In the genomic region with DNA sequence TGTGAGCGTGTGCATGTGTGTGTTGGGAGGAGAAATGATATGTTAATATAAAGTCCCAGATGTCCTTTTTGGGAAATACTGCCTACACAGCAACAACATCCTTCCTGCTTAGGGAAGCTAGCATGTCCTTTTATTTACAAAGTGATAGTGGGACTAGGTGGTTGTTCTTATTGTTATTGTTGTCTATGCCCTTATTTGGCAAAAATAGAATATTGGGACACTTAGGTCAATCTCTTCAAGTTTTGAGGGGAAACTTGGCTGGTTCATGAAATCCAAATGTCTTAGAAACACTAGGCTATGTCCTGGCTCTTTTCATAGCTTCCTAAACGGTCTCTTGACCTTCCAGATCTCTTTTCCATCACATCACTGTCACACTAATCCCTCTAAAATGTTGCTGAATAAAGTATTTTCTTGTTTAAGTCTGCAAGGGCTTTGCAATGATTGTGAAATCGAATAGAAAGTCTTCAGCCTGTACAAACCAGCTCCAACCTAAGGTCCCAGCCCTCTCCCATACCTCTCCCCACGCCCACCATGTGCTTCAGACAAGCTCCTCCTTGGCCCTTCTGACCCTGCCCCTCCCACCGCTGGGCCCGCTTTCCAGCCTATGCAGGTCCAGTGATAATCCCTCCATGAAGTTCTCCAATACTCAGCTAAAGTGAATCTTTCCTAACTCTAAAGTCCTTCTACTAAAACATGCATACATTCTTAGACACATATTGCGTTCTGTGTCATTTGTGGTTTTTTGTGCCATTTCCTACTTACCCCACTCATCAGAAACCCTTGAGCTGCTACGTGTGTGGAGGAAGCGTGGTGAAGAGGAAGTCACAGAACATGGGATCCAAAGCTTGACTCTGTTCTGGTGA, we compare ENCODE assay signal across 17 cellular contexts.
A peak's percentile ranks its signal among the peaks of the same experiment; 100 is the strongest.
DNase-seq lines count a peak whose midpoint lies in the region; ATAC-seq and TF ChIP-seq lines count a peak whose summit lies in the region.
"Had no signal": no experiment of that assay in that cellular context is flagged by ENCODE, and none has a peak within 500 bp of the region (broad histone marks: within the 10 kb centered on the region; RNA-seq: fewer than 3 reads in every experiment).

No MANE protein-coding gene starts in this region.

- no peak overlapping the region for H3K9ac ChIP-seq in endodermal cell (ENCODE audit: extremely low read depth, low read length, poor library complexity, severe bottlenecking)
- H3K9ac ChIP-seq: neural progenitor cell had no signal

- H3K36me3 Mint-ChIP-seq in activated T-cell treated with anti-CD3 and anti-CD28 coated beads, Interleukin-2, amount 50 U/mL, for 24 hours (ENCODE audit: low read depth) = no peaks in the 10 kb centered on the region
- H3K36me3 Mint-ChIP-seq in endodermal cell (ENCODE audit: low read depth) = no peaks in the 10 kb centered on the region
- H3K36me3 Mint-ChIP-seq in stimulated activated memory B cell treated with anti-CD40 and anti-IgM and Interleukin-4, amounts not matched to agents 10 μg/mL and 1 μg/mL and 100 μg/mL, for 72 hours = no peaks in the 10 kb centered on the region
- H3K36me3 Mint-ChIP-seq: neural progenitor cell had no signal

- H3K4me3 Mint-ChIP-seq in activated T-cell treated with anti-CD3 and anti-CD28 coated beads, Interleukin-2, amount 50 U/mL, for 24 hours = no peak overlapping the region
- no peak overlapping the region for H3K4me3 Mint-ChIP-seq in endodermal cell
- no peak overlapping the region for H3K4me3 Mint-ChIP-seq in stimulated activated memory B cell treated with anti-CD40 and anti-IgM and Interleukin-4, amounts not matched to agents 10 μg/mL and 1 μg/mL and 100 μg/mL, for 72 hours
- H3K4me3 Mint-ChIP-seq: neural progenitor cell had no signal

- no peak for TF ChIP-seq CTCF in endodermal cell (conservative IDR thresholded peaks at IDR 0.05)

- peak overlapping the region; percentile 0 for H3K27ac Mint-ChIP-seq in activated T-cell treated with anti-CD3 and anti-CD28 coated beads, Interleukin-2, amount 50 U/mL, for 24 hours
- H3K27ac Mint-ChIP-seq in endodermal cell = no peak overlapping the region
- no peak overlapping the region for H3K27ac Mint-ChIP-seq in stimulated activated memory B cell treated with anti-CD40 and anti-IgM and Interleukin-4, amounts not matched to agents 10 μg/mL and 1 μg/mL and 100 μg/mL, for 72 hours
- H3K27ac Mint-ChIP-seq: neural progenitor cell had no signal

- peak; percentile 65 for ATAC-seq in stimulated activated memory B cell treated with anti-CD40 and anti-IgM and Interleukin-4, amounts not matched to agents 10 μg/mL and 1 μg/mL and 100 μg/mL, for 72 hours
- no peak for ATAC-seq in GM21723 (IDR thresholded peaks at IDR 0.05; ENCODE audit: unreplicated experiment)

- peaks cover 8% of the 10 kb centered on the region for H3K27me3 Mint-ChIP-seq in activated T-cell treated with anti-CD3 and anti-CD28 coated beads, Interleukin-2, amount 50 U/mL, for 24 hours
- peaks cover 8% of the 10 kb centered on the region for H3K27me3 Mint-ChIP-seq in endodermal cell (ENCODE audit: insufficient read depth)
- no peaks in the 10 kb centered on the region for H3K27me3 Mint-ChIP-seq in stimulated activated memory B cell treated with anti-CD40 and anti-IgM and Interleukin-4, amounts not matched to agents 10 μg/mL and 1 μg/mL and 100 μg/mL, for 72 hours

- DNase-seq in activated T-cell treated with anti-CD3 and anti-CD28 coated beads, Interleukin-2, amount 50 U/mL, for 24 hours = no peak
- no peak for DNase-seq in activated T-cell treated with anti-CD3 and anti-CD28 coated beads for 4 hours
- DNase-seq in NOMO-1 treated with DMSO at 0.1 percent for 48 hours (lab: John Stamatoyannopoulos, UW; ENCODE audit: unreplicated experiment) = peak; percentile 93
- peak; percentile 3 for DNase-seq in endodermal cell
- DNase-seq in NCI-H2107 (lab: John Stamatoyannopoulos, UW) = no peak
- DNase-seq in NCI-H1092 treated with DMSO at 0.1 percent for 48 hours (lab: John Stamatoyannopoulos, UW) = no peak
- DNase-seq: activated CD4-positive, alpha-beta T cell treated with anti-CD3 and anti-CD28 coated beads, Interleukin-2, amount 50 U/mL, for 4 hours; dermis blood vessel endothelial cell; DMS79 treated with DMSO at 0.1 percent for 48 hours; foreskin melanocyte; kidney glomerular epithelial cell; NCI-H1417; NCI-H526 treated with DMSO at 0.1 percent for 48 hours; small intestine had no signal

- no peaks in the 10 kb centered on the region for H3K9me3 Mint-ChIP-seq in activated T-cell treated with anti-CD3 and anti-CD28 coated beads, Interleukin-2, amount 50 U/mL, for 24 hours
- H3K9me3 Mint-ChIP-seq in endodermal cell = no peaks in the 10 kb centered on the region
- no peaks in the 10 kb centered on the region for H3K9me3 Mint-ChIP-seq in stimulated activated memory B cell treated with anti-CD40 and anti-IgM and Interleukin-4, amounts not matched to agents 10 μg/mL and 1 μg/mL and 100 μg/mL, for 72 hours
- H3K9me3 Mint-ChIP-seq: neural progenitor cell had no signal

- peaks cover 16% of the 10 kb centered on the region for H3K4me1 Mint-ChIP-seq in activated T-cell treated with anti-CD3 and anti-CD28 coated beads, Interleukin-2, amount 50 U/mL, for 24 hours (ENCODE audit: low read depth)
- peaks cover 10% of the 10 kb centered on the region for H3K4me1 Mint-ChIP-seq in endodermal cell
- H3K4me1 Mint-ChIP-seq in stimulated activated memory B cell treated with anti-CD40 and anti-IgM and Interleukin-4, amounts not matched to agents 10 μg/mL and 1 μg/mL and 100 μg/mL, for 72 hours = peaks cover 30% of the 10 kb centered on the region

- H3K27ac ChIP-seq in endodermal cell (ENCODE audit: low read depth, low read length) = no peak overlapping the region
- H3K27ac ChIP-seq: neural progenitor cell had no signal

- WGBS in endodermal cell (ENCODE audit: insufficient coverage in 1 of 2, insufficient read length in 1 of 2), 2 experiments = 94 to 95% methylated on average over 7 to 9 of the region's 9 CpGs

- H3K36me3 ChIP-seq in endodermal cell (ENCODE audit: control insufficient read depth, insufficient read depth, low read length) = no peaks in the 10 kb centered on the region
- H3K36me3 ChIP-seq: neural progenitor cell had no signal

- no peaks in the 10 kb centered on the region for H3K27me3 ChIP-seq in endodermal cell (ENCODE audit: control insufficient read depth, insufficient read depth, low read length, poor library complexity, severe bottlenecking)
- H3K27me3 ChIP-seq: neural progenitor cell had no signal

- no peaks in the 10 kb centered on the region for H3K9me3 ChIP-seq in endodermal cell (ENCODE audit: control insufficient read depth, low read length)

- peaks cover 5% of the 10 kb centered on the region for H3K4me1 ChIP-seq in endodermal cell (ENCODE audit: control insufficient read depth, insufficient read depth, low read length)
- H3K4me1 ChIP-seq: neural progenitor cell had no signal

- no peak overlapping the region for H3K4me3 ChIP-seq in endodermal cell (ENCODE audit: low read length)
- H3K4me3 ChIP-seq: neural progenitor cell had no signal

Comparison
In these comparisons a context has a peak if more than half of its experiments do, and no peak if none do; other contexts are left out.
1. DNase-seq: peak in NOMO-1 treated with DMSO at 0.1 percent for 48 hours (single experiment) and endodermal cell (single experiment); none in activated T-cell treated with anti-CD3 and anti-CD28 coated beads, Interleukin-2, amount 50 U/mL, for 24 hours (single experiment), activated T-cell treated with anti-CD3 and anti-CD28 coated beads for 4 hours (single experiment), NCI-H2107 (single experiment) and NCI-H1092 treated with DMSO at 0.1 percent for 48 hours (single experiment).